ENCODE assay signal across 3 cellular contexts in the genomic region with DNA sequence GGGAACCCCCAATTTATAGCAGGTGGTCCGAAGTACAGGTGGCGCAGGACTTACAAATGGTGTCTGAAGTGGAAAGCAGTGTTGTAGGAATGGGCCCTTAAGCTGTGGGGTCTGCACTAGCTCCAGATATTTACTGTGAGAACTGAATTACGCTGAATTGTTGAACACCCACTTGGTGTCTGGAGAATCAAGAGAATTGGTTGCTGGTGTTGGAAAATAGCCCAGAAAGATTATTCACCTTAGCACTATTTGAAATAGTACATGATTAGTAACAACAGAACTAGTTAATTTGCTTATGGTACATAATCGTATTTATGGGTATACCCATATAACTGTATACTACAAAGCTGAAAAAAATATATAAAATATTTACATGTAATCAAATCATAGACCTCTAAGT.
TF ChIP-seq lines count a peak whose summit lies in the region.

No MANE protein-coding gene starts in this region.

TF ChIP-seq in IMR-90, 13 proteins besides CTCF, POLR2A, EP300 and RAD21:
- TF ChIP-seq, protein P1, sequence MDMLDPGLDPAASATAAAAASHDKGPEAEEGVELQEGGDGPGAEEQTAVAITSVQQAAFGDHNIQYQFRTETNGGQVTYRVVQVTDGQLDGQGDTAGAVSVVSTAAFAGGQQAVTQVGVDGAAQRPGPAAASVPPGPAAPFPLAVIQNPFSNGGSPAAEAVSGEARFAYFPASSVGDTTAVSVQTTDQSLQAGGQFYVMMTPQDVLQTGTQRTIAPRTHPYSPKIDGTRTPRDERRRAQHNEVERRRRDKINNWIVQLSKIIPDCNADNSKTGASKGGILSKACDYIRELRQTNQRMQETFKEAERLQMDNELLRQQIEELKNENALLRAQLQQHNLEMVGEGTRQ (IDR thresholded peaks at IDR 0.05; ENCODE audit: low read depth, low read length) = no peak
- TF ChIP-seq FOS (IDR thresholded peaks at IDR 0.05; ENCODE audit: low read depth, low read length) (no peak), MAFK (IDR thresholded peaks at IDR 0.05; ENCODE audit: low read depth, low read length) (no peak), RFX5 (IDR thresholded peaks at IDR 0.05; ENCODE audit: low read depth, low read length) (no peak), MAZ (IDR thresholded peaks at IDR 0.05; ENCODE audit: borderline replicate concordance, low read depth, low read length) (no peak), RCOR1 (IDR thresholded peaks at IDR 0.05; ENCODE audit: insufficient replicate concordance, low read length) (no peak), CEBPB (IDR thresholded peaks at IDR 0.05; ENCODE audit: low read depth, low read length) (no peak), MXI1 (IDR thresholded peaks at IDR 0.05; ENCODE audit: borderline replicate concordance, low read depth, low read length) (no peak), SMC3 (IDR thresholded peaks at IDR 0.05; ENCODE audit: low read depth, low read length) (no peak), CHD1 (IDR thresholded peaks at IDR 0.05; ENCODE audit: low read depth, low read length) (no peak), BHLHE40 (IDR thresholded peaks at IDR 0.05; ENCODE audit: low read depth, low read length) (no peak), NFE2L2 (IDR thresholded peaks at IDR 0.05; ENCODE audit: low read depth, low read length) (no peak)
- TF ChIP-seq, protein P2, sequence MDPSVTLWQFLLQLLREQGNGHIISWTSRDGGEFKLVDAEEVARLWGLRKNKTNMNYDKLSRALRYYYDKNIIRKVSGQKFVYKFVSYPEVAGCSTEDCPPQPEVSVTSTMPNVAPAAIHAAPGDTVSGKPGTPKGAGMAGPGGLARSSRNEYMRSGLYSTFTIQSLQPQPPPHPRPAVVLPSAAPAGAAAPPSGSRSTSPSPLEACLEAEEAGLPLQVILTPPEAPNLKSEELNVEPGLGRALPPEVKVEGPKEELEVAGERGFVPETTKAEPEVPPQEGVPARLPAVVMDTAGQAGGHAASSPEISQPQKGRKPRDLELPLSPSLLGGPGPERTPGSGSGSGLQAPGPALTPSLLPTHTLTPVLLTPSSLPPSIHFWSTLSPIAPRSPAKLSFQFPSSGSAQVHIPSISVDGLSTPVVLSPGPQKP (IDR thresholded peaks at IDR 0.05; ENCODE audit: borderline replicate concordance, low read depth, low read length) = no peak

TF ChIP-seq in K562, 482 proteins besides CTCF, POLR2A, EP300 and RAD21:
- TF ChIP-seq, protein P3, sequence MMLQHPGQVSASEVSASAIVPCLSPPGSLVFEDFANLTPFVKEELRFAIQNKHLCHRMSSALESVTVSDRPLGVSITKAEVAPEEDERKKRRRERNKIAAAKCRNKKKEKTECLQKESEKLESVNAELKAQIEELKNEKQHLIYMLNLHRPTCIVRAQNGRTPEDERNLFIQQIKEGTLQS (IDR thresholded peaks at IDR 0.05) = no peak
- TF ChIP-seq, protein P3 (CRISPR knock-in tag; conservative IDR thresholded peaks at IDR 0.05) = no peak

TF ChIP-seq in HepG2, 621 proteins besides CTCF, POLR2A, EP300 and RAD21:
- TF ChIP-seq KDM5A (IDR thresholded peaks at IDR 0.05; ENCODE audit: borderline replicate concordance, low read length) (no peak), EEA1 (CRISPR knock-in tag; IDR thresholded peaks at IDR 0.05; ENCODE audit: borderline replicate concordance) (no peak), POGZ (CRISPR knock-in tag; IDR thresholded peaks at IDR 0.05) (no peak)
